17 cellular contexts compared by ENCODE assay signal in the genomic region with DNA sequence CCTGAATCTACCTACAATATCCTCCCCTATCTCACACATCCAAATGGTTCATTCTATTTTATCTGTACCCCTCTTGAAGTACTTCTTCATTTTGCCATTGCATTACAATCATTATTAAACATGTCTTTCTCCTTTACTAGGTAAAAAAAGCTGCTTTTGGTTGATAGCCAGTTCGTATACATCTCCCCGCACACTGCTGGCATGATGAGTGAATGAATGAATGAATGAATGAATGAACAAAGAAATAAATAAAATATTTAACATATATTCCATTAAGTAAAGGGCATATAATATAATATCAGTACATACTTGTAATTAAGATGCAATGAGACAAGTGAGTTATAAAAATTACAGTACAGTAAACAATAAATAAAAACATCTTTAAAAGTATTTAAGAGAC. TPM values are rescaled to one million over a fixed set of nuclear protein-coding genes. Genes with fewer than 3 reads are reported as not detected.
DNase-seq lines count a peak whose midpoint lies in the region; ATAC-seq and TF ChIP-seq lines count a peak whose summit lies in the region.
"Had no signal": no experiment of that assay in that cellular context is flagged by ENCODE, and none has a peak within 500 bp of the region (broad histone marks: within the 10 kb centered on the region; RNA-seq: fewer than 3 reads in every experiment).

No MANE protein-coding gene starts in this region.

- H3K36me3 ChIP-seq in upper lobe of right lung (no peaks in the 10 kb centered on the region), breast epithelium (no peaks in the 10 kb centered on the region)

- H3K27ac ChIP-seq in upper lobe of right lung (no peak overlapping the region), breast epithelium (no peak overlapping the region)
- H3K27ac ChIP-seq: A549, KMS-11 had no signal

- CTCF ChIA-PET in activated CD8-positive, alpha-beta T cell treated with anti-CD3 and anti-CD28 coated beads for 36 hours (lab: Charles Lee) = interaction anchor here (1.0 to 1.8 kb wide), 5 partner anchors 10 to 164 kb away, joined by 3 to 11 read pairs (median 4); a partner anchor contains a TSS

- peaks cover 54% of the 10 kb centered on the region for H3K4me1 Mint-ChIP-seq in T-helper 1 cell treated with Interleukin-12 subunit alpha and Interleukin-12 subunit beta and Interleukin-4 antibody, amounts not matched to agents 30 μg/mL and 1 μg/mL, for 36 hours (ENCODE audit: low read depth)
- H3K4me1 Mint-ChIP-seq in activated CD8-positive, alpha-beta T cell treated with anti-CD3 and anti-CD28 coated beads for 36 hours (ENCODE audit: low read depth) = peaks cover 53% of the 10 kb centered on the region
- H3K4me1 Mint-ChIP-seq in naive B cell = peaks cover 51 to 65% (median 60%) of the 10 kb centered on the region in 3 donors
- peaks cover 2% of the 10 kb centered on the region for H3K4me1 Mint-ChIP-seq in progenitor cell of endocrine pancreas (ENCODE audit: low read depth)

- no peaks in the 10 kb centered on the region for H3K4me1 ChIP-seq in upper lobe of right lung
- no peaks in the 10 kb centered on the region for H3K4me1 ChIP-seq in breast epithelium
- H3K4me1 ChIP-seq: A549, body of pancreas had no signal

- no peak for TF ChIP-seq CTCF in activated CD8-positive, alpha-beta T cell treated with anti-CD3 and anti-CD28 coated beads for 36 hours (IDR thresholded peaks at IDR 0.05)
- no peak for TF ChIP-seq CTCF in upper lobe of right lung (IDR thresholded peaks at IDR 0.05)
- no peak for TF ChIP-seq CTCF in progenitor cell of endocrine pancreas (IDR thresholded peaks at IDR 0.05; ENCODE audit: unreplicated experiment)
- TF ChIP-seq CTCF in breast epithelium (IDR thresholded peaks at IDR 0.05) = no peak

- no peaks in the 10 kb centered on the region for H3K27me3 Mint-ChIP-seq in T-helper 1 cell treated with Interleukin-12 subunit alpha and Interleukin-12 subunit beta and Interleukin-4 antibody, amounts not matched to agents 30 μg/mL and 1 μg/mL, for 36 hours (ENCODE audit: low read depth)
- no peaks in the 10 kb centered on the region for H3K27me3 Mint-ChIP-seq in activated CD8-positive, alpha-beta T cell treated with anti-CD3 and anti-CD28 coated beads for 36 hours
- H3K27me3 Mint-ChIP-seq in naive B cell = no peaks in the 10 kb centered on the region
- no peaks in the 10 kb centered on the region for H3K27me3 Mint-ChIP-seq in progenitor cell of endocrine pancreas

- no peaks in the 10 kb centered on the region for H3K9me3 ChIP-seq in upper lobe of right lung
- H3K9me3 ChIP-seq in breast epithelium = no peaks in the 10 kb centered on the region
- H3K9me3 ChIP-seq: A549, body of pancreas had no signal

- H3K9me3 Mint-ChIP-seq in T-helper 1 cell treated with Interleukin-12 subunit alpha and Interleukin-12 subunit beta and Interleukin-4 antibody, amounts not matched to agents 30 μg/mL and 1 μg/mL, for 36 hours = no peaks in the 10 kb centered on the region
- H3K9me3 Mint-ChIP-seq in activated CD8-positive, alpha-beta T cell treated with anti-CD3 and anti-CD28 coated beads for 36 hours = no peaks in the 10 kb centered on the region
- H3K9me3 Mint-ChIP-seq in naive B cell (no peaks in the 10 kb centered on the region), progenitor cell of endocrine pancreas (ENCODE audit: low read depth) (peaks cover 4% of the 10 kb centered on the region)

- H3K27me3 ChIP-seq in upper lobe of right lung (no peaks in the 10 kb centered on the region), breast epithelium (no peaks in the 10 kb centered on the region)
- H3K27me3 ChIP-seq: body of pancreas had no signal

- peak overlapping the region; percentile 91 for H3K4me3 Mint-ChIP-seq in T-helper 1 cell treated with Interleukin-12 subunit alpha and Interleukin-12 subunit beta and Interleukin-4 antibody, amounts not matched to agents 30 μg/mL and 1 μg/mL, for 36 hours
- H3K4me3 Mint-ChIP-seq in activated CD8-positive, alpha-beta T cell treated with anti-CD3 and anti-CD28 coated beads for 36 hours = peak overlapping the region; percentile 93
- peak overlapping the region; percentile 75 to 92 (median 88) for H3K4me3 Mint-ChIP-seq in naive B cell
- no peak overlapping the region for H3K4me3 Mint-ChIP-seq in progenitor cell of endocrine pancreas (ENCODE audit: low read depth)

- no peak for ATAC-seq in activated CD8-positive, alpha-beta T cell treated with anti-CD3 and anti-CD28 coated beads for 36 hours
- ATAC-seq in naive B cell (ENCODE audit: low read depth in 2 of 2) = peak in 1 of 2 donors; percentile 11
- ATAC-seq in upper lobe of right lung = no peak
- ATAC-seq: A549, body of pancreas had no signal

- intact Hi-C loops in activated CD8-positive, alpha-beta T cell treated with anti-CD3 and anti-CD28 coated beads for 36 hours (cut with micrococcal nuclease) = loop anchor here (5.0 kb wide), 2 partner anchors 52 to 163 kb away; no protein-coding TSS in a partner anchor
- intact Hi-C loops in upper lobe of right lung (cut with DNase I) (no loop called here), breast epithelium (cut with DNase I; ENCODE audit: low total_unique reads) (no loop called here)

- H3K27ac Mint-ChIP-seq in T-helper 1 cell treated with Interleukin-12 subunit alpha and Interleukin-12 subunit beta and Interleukin-4 antibody, amounts not matched to agents 30 μg/mL and 1 μg/mL, for 36 hours = peak overlapping the region; percentile 94
- H3K27ac Mint-ChIP-seq in activated CD8-positive, alpha-beta T cell treated with anti-CD3 and anti-CD28 coated beads for 36 hours = peak overlapping the region; percentile 96
- H3K27ac Mint-ChIP-seq in naive B cell = peak overlapping the region; percentile 85 to 97 (median 96)
- H3K27ac Mint-ChIP-seq in progenitor cell of endocrine pancreas = no peak overlapping the region

- TF ChIP-seq POLR2A in breast epithelium (IDR thresholded peaks at IDR 0.05) = no peak

- H3K4me3 ChIP-seq in upper lobe of right lung (no peak overlapping the region), breast epithelium (no peak overlapping the region)
- H3K4me3 ChIP-seq: A549, body of pancreas had no signal

- DNase-seq in T-helper 1 cell = no peak
- DNase-seq in Kasumi-1 (lab: John Stamatoyannopoulos, UW) = peak; percentile 51 to 60
- DNase-seq in activated CD8-positive, alpha-beta T cell treated with anti-CD3 and anti-CD28 coated beads for 36 hours = no peak
- DNase-seq in naive B cell = no peak
- DNase-seq in upper lobe of right lung = no peak
- DNase-seq in progenitor cell of endocrine pancreas (ENCODE audit: low spot score, unreplicated experiment) = no peak
- no peak for DNase-seq in breast epithelium (ENCODE audit: low spot score in 2 of 2)
- DNase-seq: Calu3, foreskin fibroblast, NCI-H187 treated with DMSO at 0.1 percent for 48 hours, NCI-H69, Right ventricle myocardium superior had no signal

- POLR2A ChIA-PET in activated CD8-positive, alpha-beta T cell treated with anti-CD3 and anti-CD28 coated beads for 36 hours (lab: Charles Lee) = interaction anchor here (6.8 kb wide), 1 partner anchor 11 kb away, joined by 146 read pairs; a partner anchor contains a TSS

- peaks cover 32% of the 10 kb centered on the region for H3K36me3 Mint-ChIP-seq in T-helper 1 cell treated with Interleukin-12 subunit alpha and Interleukin-12 subunit beta and Interleukin-4 antibody, amounts not matched to agents 30 μg/mL and 1 μg/mL, for 36 hours (ENCODE audit: low read depth)
- peaks cover 42% of the 10 kb centered on the region for H3K36me3 Mint-ChIP-seq in activated CD8-positive, alpha-beta T cell treated with anti-CD3 and anti-CD28 coated beads for 36 hours (ENCODE audit: low read depth)
- H3K36me3 Mint-ChIP-seq in naive B cell (no peaks in the 10 kb centered on the region), progenitor cell of endocrine pancreas (ENCODE audit: insufficient read depth) (no peaks in the 10 kb centered on the region)

RNA-seq across cellular contexts. Expression of a gene that starts 0.3 kb away (rescaled TPM):
- 10 to 100 TPM; 16.9 to 17.1 TPM for total RNA-seq in activated CD8-positive, alpha-beta T cell treated with anti-CD3 and anti-CD28 coated beads for 36 hours
- polyA plus RNA-seq in naive B cell (ENCODE audit: low read depth in 6 of 6) = 10 to 100 TPM; 14.2 to 32.3 (median 18.8) TPM
- total RNA-seq in upper lobe of right lung = 7.7 TPM
- total RNA-seq in progenitor cell of endocrine pancreas = not detected in 2 replicates
- 1 to 10 TPM; 1.0 to 2.3 (median 1.1) TPM for total RNA-seq in breast epithelium
- total RNA-seq: H1 had no signal
- polyA plus RNA-seq: H1 had no signal

RNA-seq across cellular contexts. Expression of a gene that starts 11.7 kb away (rescaled TPM):
- 10 to 100 TPM in 1 of 2 experiments, 1 to 10 TPM in 1; 8.6 to 11.3 TPM for total RNA-seq in activated CD8-positive, alpha-beta T cell treated with anti-CD3 and anti-CD28 coated beads for 36 hours
- polyA plus RNA-seq in naive B cell (ENCODE audit: low read depth in 6 of 6) = 1 to 10 TPM; 3.6 to 9.4 (median 6.5) TPM
- 47.4 TPM for total RNA-seq in upper lobe of right lung
- total RNA-seq in progenitor cell of endocrine pancreas = 43.0 and 44.0 TPM in 2 replicates
- total RNA-seq in breast epithelium = 10 to 100 TPM; 30.8 to 39.8 (median 37.3) TPM

Comparison
In these comparisons a context has a peak if more than half of its experiments do, and no peak if none do; other contexts are left out.
1. DNase-seq: peak in Kasumi-1 (2 of 2); none in T-helper 1 cell (0 of 5), activated CD8-positive, alpha-beta T cell treated with anti-CD3 and anti-CD28 coated beads for 36 hours (single experiment), naive B cell (single experiment), upper lobe of right lung (single experiment), progenitor cell of endocrine pancreas (single experiment) and breast epithelium (0 of 2).